In genomic region chr1:219317762-219318353, GRCh38 we compare ENCODE assay signal across 10 cellular contexts.
A peak's percentile ranks its signal among the peaks of the same experiment; 100 is the strongest.
DNase-seq lines count a peak whose midpoint lies in the region; ATAC-seq, FAIRE-seq and TF ChIP-seq lines count a peak whose summit lies in the region.
"Had no signal": no experiment of that assay in that cellular context is flagged by ENCODE, and none has a peak within 500 bp of the region (broad histone marks: within the 10 kb centered on the region; RNA-seq: fewer than 3 reads in every experiment).

No MANE protein-coding gene starts in this region.

- no peak for FAIRE-seq in bronchial epithelial cell (lab: Jason Lieb, UNC)

- DNase-seq in SIG-M5 treated with dmso at 0.1 percent for 504 hours (lab: John Stamatoyannopoulos, UW; ENCODE audit: unreplicated experiment) (peak; percentile 59), SIG-M5 (lab: John Stamatoyannopoulos, UW) (no peak), HT-29 (ENCODE audit: low spot score) (peak; percentile 30), bronchial epithelial cell (ENCODE audit: low read depth) (no peak), progenitor cell of endocrine pancreas (ENCODE audit: low spot score, unreplicated experiment) (no peak), DMS 273 treated with DMSO at 0.1 percent for 48 hours (lab: John Stamatoyannopoulos, UW) (no peak)
- DNase-seq in naive thymus-derived CD4-positive, alpha-beta T cell, result no peak
- no peak for DNase-seq in activated CD4-positive, alpha-beta T cell treated with anti-CD3 and anti-CD28 coated beads for 36 hours
- DNase-seq: activated naive CD4-positive, alpha-beta T cell treated with anti-CD3 and anti-CD28 coated beads, Interleukin-2, amount 50 U/mL, for 16 hours had no signal

- ATAC-seq in naive thymus-derived CD4-positive, alpha-beta T cell, result no peak
- ATAC-seq in activated CD4-positive, alpha-beta T cell treated with anti-CD3 and anti-CD28 coated beads for 36 hours, result no peak

- CTCF ChIA-PET in naive thymus-derived CD4-positive, alpha-beta T cell (lab: Charles Lee), result no interaction called here
- CTCF ChIA-PET in activated CD4-positive, alpha-beta T cell treated with anti-CD3 and anti-CD28 coated beads for 36 hours (lab: Charles Lee), result no interaction called here

- H3K27me3 Mint-ChIP-seq in progenitor cell of endocrine pancreas, result no peaks in the 10 kb centered on the region
- H3K27me3 Mint-ChIP-seq in naive thymus-derived CD4-positive, alpha-beta T cell, result no peaks in the 10 kb centered on the region
- H3K27me3 Mint-ChIP-seq in activated CD4-positive, alpha-beta T cell treated with anti-CD3 and anti-CD28 coated beads for 36 hours, result peaks cover 5% of the 10 kb centered on the region

- peaks cover 6% of the 10 kb centered on the region for H3K4me1 Mint-ChIP-seq in progenitor cell of endocrine pancreas (ENCODE audit: low read depth)
- no peaks in the 10 kb centered on the region for H3K4me1 Mint-ChIP-seq in naive thymus-derived CD4-positive, alpha-beta T cell
- no peaks in the 10 kb centered on the region for H3K4me1 Mint-ChIP-seq in activated CD4-positive, alpha-beta T cell treated with anti-CD3 and anti-CD28 coated beads for 36 hours

- TF ChIP-seq CTCF in bronchial epithelial cell (IDR thresholded peaks at IDR 0.05; ENCODE audit: insufficient read depth, low read length, severe bottlenecking) (peak; percentile 6), progenitor cell of endocrine pancreas (IDR thresholded peaks at IDR 0.05; ENCODE audit: unreplicated experiment) (peak; percentile 45)

- intact Hi-C loops in naive thymus-derived CD4-positive, alpha-beta T cell (cut with micrococcal nuclease), result no loop called here
- intact Hi-C loops in activated CD4-positive, alpha-beta T cell treated with anti-CD3 and anti-CD28 coated beads for 36 hours (cut with DNase I, micrococcal nuclease), result no loop called here

- H3K9me3 Mint-ChIP-seq in progenitor cell of endocrine pancreas (ENCODE audit: low read depth), result peaks cover 12% of the 10 kb centered on the region
- H3K9me3 Mint-ChIP-seq in naive thymus-derived CD4-positive, alpha-beta T cell, result peaks cover 3 to 32% (median 16%) of the 10 kb centered on the region in 11 donors
- peaks cover 3% of the 10 kb centered on the region for H3K9me3 Mint-ChIP-seq in activated CD4-positive, alpha-beta T cell treated with anti-CD3 and anti-CD28 coated beads for 36 hours (ENCODE audit: low read depth)

- peaks cover 13% of the 10 kb centered on the region for H3K27me3 ChIP-seq in bronchial epithelial cell (ENCODE audit: control insufficient read depth, insufficient read depth, low read length)
- H3K27me3 ChIP-seq in naive thymus-derived CD4-positive, alpha-beta T cell (ENCODE audit: control insufficient read depth in 2 of 2, insufficient read depth in 2 of 2, low read length in 2 of 2), result no peaks in the 10 kb centered on the region

- no peak overlapping the region for H3K27ac ChIP-seq in naive thymus-derived CD4-positive, alpha-beta T cell (ENCODE audit: low read depth, low read length)

- H3K4me1 ChIP-seq in naive thymus-derived CD4-positive, alpha-beta T cell (ENCODE audit: control insufficient read depth in 2 of 2, insufficient read depth in 2 of 2, low read length in 2 of 2), result no peaks in the 10 kb centered on the region
- H3K4me1 ChIP-seq: HAP-1 had no signal

- peaks cover 13% of the 10 kb centered on the region for H3K36me3 Mint-ChIP-seq in progenitor cell of endocrine pancreas (ENCODE audit: insufficient read depth)
- H3K36me3 Mint-ChIP-seq in naive thymus-derived CD4-positive, alpha-beta T cell, result peaks cover 0 to 9% (median 4%) of the 10 kb centered on the region in 5 donors
- peaks cover 1% of the 10 kb centered on the region for H3K36me3 Mint-ChIP-seq in activated CD4-positive, alpha-beta T cell treated with anti-CD3 and anti-CD28 coated beads for 36 hours (ENCODE audit: low read depth)

- H3K36me3 ChIP-seq in bronchial epithelial cell (ENCODE audit: control insufficient read depth, insufficient read depth, low read length), result no peaks in the 10 kb centered on the region
- H3K36me3 ChIP-seq in naive thymus-derived CD4-positive, alpha-beta T cell (ENCODE audit: control insufficient read depth in 2 of 3, insufficient read depth in 3 of 3, low read length in 3 of 3), result no peaks in the 10 kb centered on the region
- H3K36me3 ChIP-seq: HAP-1 had no signal

- no peaks in the 10 kb centered on the region for H3K9me3 ChIP-seq in naive thymus-derived CD4-positive, alpha-beta T cell (ENCODE audit: control insufficient read depth in 2 of 3, low read length in 3 of 3)

- H3K4me3 Mint-ChIP-seq in progenitor cell of endocrine pancreas (ENCODE audit: low read depth), result no peak overlapping the region
- no peak overlapping the region for H3K4me3 Mint-ChIP-seq in naive thymus-derived CD4-positive, alpha-beta T cell
- H3K4me3 Mint-ChIP-seq in activated CD4-positive, alpha-beta T cell treated with anti-CD3 and anti-CD28 coated beads for 36 hours, result no peak overlapping the region

- peak overlapping the region; percentile 27 for H3K27ac Mint-ChIP-seq in progenitor cell of endocrine pancreas
- H3K27ac Mint-ChIP-seq in naive thymus-derived CD4-positive, alpha-beta T cell, result no peak overlapping the region
- H3K27ac Mint-ChIP-seq in activated CD4-positive, alpha-beta T cell treated with anti-CD3 and anti-CD28 coated beads for 36 hours, result no peak overlapping the region

- POLR2A ChIA-PET in naive thymus-derived CD4-positive, alpha-beta T cell (lab: Charles Lee), result no interaction called here
- POLR2A ChIA-PET in activated CD4-positive, alpha-beta T cell treated with anti-CD3 and anti-CD28 coated beads for 36 hours (lab: Charles Lee), result no interaction called here

- H3K4me3 ChIP-seq in bronchial epithelial cell (ENCODE audit: low read depth, low read length), result no peak overlapping the region
- no peak overlapping the region for H3K4me3 ChIP-seq in naive thymus-derived CD4-positive, alpha-beta T cell (ENCODE audit: low read length)
- H3K4me3 ChIP-seq: HAP-1 had no signal

Comparison
In these comparisons a context has a peak if more than half of its experiments do, and no peak if none do; other contexts are left out.
1. DNase-seq: peak in SIG-M5 treated with dmso at 0.1 percent for 504 hours (single experiment) and HT-29 (single experiment); none in SIG-M5 (single experiment), bronchial epithelial cell (single experiment), progenitor cell of endocrine pancreas (single experiment), DMS 273 treated with DMSO at 0.1 percent for 48 hours (single experiment), naive thymus-derived CD4-positive, alpha-beta T cell (0 of 9) and activated CD4-positive, alpha-beta T cell treated with anti-CD3 and anti-CD28 coated beads for 36 hours (single experiment).